1 cellular context compared by ENCODE assay signal in genomic region chr17:18017958-18018357, GRCh38.
TF ChIP-seq lines count a peak whose summit lies in the region.

No MANE protein-coding gene starts in this region.

TF ChIP-seq in K562, 482 proteins besides CTCF, POLR2A, EP300 and RAD21 (continued from another document and continues in another):
- TF ChIP-seq, protein P1, sequence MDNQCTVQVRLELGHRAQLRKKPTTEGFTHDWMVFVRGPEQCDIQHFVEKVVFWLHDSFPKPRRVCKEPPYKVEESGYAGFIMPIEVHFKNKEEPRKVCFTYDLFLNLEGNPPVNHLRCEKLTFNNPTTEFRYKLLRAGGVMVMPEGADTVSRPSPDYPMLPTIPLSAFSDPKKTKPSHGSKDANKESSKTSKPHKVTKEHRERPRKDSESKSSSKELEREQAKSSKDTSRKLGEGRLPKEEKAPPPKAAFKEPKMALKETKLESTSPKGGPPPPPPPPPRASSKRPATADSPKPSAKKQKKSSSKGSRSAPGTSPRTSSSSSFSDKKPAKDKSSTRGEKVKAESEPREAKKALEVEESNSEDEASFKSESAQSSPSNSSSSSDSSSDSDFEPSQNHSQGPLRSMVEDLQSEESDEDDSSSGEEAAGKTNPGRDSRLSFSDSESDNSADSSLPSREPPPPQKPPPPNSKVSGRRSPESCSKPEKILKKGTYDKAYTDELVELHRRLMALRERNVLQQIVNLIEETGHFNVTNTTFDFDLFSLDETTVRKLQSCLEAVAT (IDR thresholded peaks at IDR 0.05): peak in 1 of 2 experiments; percentile 79; a peak in 2 of 4 replicates
- TF ChIP-seq SOX6 (IDR thresholded peaks at IDR 0.05) (peak; percentile 98), ZFPM2 (CRISPR knock-in tag; IDR thresholded peaks at IDR 0.05) (no peak), HMG20B (CRISPR knock-in tag; IDR thresholded peaks at IDR 0.05) (no peak), TCF3 (CRISPR knock-in tag; IDR thresholded peaks at IDR 0.05) (peak; percentile 76), TBL1XR1 (IDR thresholded peaks at IDR 0.05; ENCODE audit: low read length in 2 of 2) (peak in 1 of 2 experiments; percentile 89; a peak in 2 of 4 replicates), ZNF717 (CRISPR knock-in tag; IDR thresholded peaks at IDR 0.05) (no peak), ZNF217 (CRISPR knock-in tag; IDR thresholded peaks at IDR 0.05) (no peak), KLF13 (tag; IDR thresholded peaks at IDR 0.05; ENCODE audit: borderline replicate concordance, low read depth) (no peak), KLF1 (tag; IDR thresholded peaks at IDR 0.05) (no peak), ZNF384 (IDR thresholded peaks at IDR 0.05; ENCODE audit: low read depth, low read length) (0 out of 2 replicates have a peak, but pooled peaks have one; percentile 14), HDAC2 (IDR thresholded peaks at IDR 0.05) (0 out of 2 replicates have a peak, but pooled peaks have one; percentile 34), ZNF398 (CRISPR knock-in tag; IDR thresholded peaks at IDR 0.05) (no peak), C11orf30 (IDR thresholded peaks at IDR 0.05; ENCODE audit: low read depth) (no peak), ZNF431 (CRISPR knock-in tag; IDR thresholded peaks at IDR 0.05) (no peak), ZNF175 (CRISPR knock-in tag; IDR thresholded peaks at IDR 0.05; ENCODE audit: low read depth) (no peak), DNMT1 (IDR thresholded peaks at IDR 0.05) (no peak), PRDM10 (IDR thresholded peaks at IDR 0.05; ENCODE audit: partially characterized antibody) (no peak), RUNX1 (IDR thresholded peaks at IDR 0.05; ENCODE audit: low read depth) (no peak), KDM1A (IDR thresholded peaks at IDR 0.05) (peak; percentile 14 to 31; a peak in 2 of 4 replicates), SMAD3 (CRISPR knock-in tag; conservative IDR thresholded peaks at IDR 0.05) (no peak), MEIS2 (IDR thresholded peaks at IDR 0.05; ENCODE audit: partially characterized antibody) (peak; percentile 3), ESRRA (IDR thresholded peaks at IDR 0.05; ENCODE audit: borderline replicate concordance, low read depth) (peak; percentile 72; the same call in 1 of the 2 replicates), HDAC3 (IDR thresholded peaks at IDR 0.05; ENCODE audit: borderline replicate concordance, partially characterized antibody) (peak; percentile 67), ELF1 (tag; IDR thresholded peaks at IDR 0.05) (peak; percentile 44), TBP (optimal IDR thresholded peaks at IDR 0.05; ENCODE audit: low read depth, low read length) (no peak), GABPB2 (CRISPR knock-in tag; conservative IDR thresholded peaks at IDR 0.05) (no peak), MEF2D (tag; conservative IDR thresholded peaks at IDR 0.05; ENCODE audit: low read depth) (peak; percentile 61; the same call in 1 of the 2 replicates), POLR3A (IDR thresholded peaks at IDR 0.05; ENCODE audit: borderline replicate concordance, extremely low read depth, insufficient read depth, insufficient read length) (no peak), PHF21A (IDR thresholded peaks at IDR 0.05; ENCODE audit: borderline replicate concordance, low read depth) (no peak), MTA2 (IDR thresholded peaks at IDR 0.05; ENCODE audit: low read depth) (peak; percentile 60), ZNF197 (CRISPR knock-in tag; IDR thresholded peaks at IDR 0.05; ENCODE audit: low read depth) (no peak), CBFB (CRISPR knock-in tag; IDR thresholded peaks at IDR 0.05) (no peak), FOXP1 (CRISPR knock-in tag; IDR thresholded peaks at IDR 0.05) (no peak), ZNF444 (CRISPR knock-in tag; IDR thresholded peaks at IDR 0.05) (no peak), ZBTB17 (CRISPR knock-in tag; IDR thresholded peaks at IDR 0.05) (no peak), KLF16 (IDR thresholded peaks at IDR 0.05) (no peak), CBFA2T2 (conservative IDR thresholded peaks at IDR 0.05) (peak; percentile 41; the same call in 1 of the 2 replicates), ZNF41 (CRISPR knock-in tag; conservative IDR thresholded peaks at IDR 0.05) (no peak), NCOR1 (IDR thresholded peaks at IDR 0.05) (peak; percentile 79)
- TF ChIP-seq, protein P2, sequence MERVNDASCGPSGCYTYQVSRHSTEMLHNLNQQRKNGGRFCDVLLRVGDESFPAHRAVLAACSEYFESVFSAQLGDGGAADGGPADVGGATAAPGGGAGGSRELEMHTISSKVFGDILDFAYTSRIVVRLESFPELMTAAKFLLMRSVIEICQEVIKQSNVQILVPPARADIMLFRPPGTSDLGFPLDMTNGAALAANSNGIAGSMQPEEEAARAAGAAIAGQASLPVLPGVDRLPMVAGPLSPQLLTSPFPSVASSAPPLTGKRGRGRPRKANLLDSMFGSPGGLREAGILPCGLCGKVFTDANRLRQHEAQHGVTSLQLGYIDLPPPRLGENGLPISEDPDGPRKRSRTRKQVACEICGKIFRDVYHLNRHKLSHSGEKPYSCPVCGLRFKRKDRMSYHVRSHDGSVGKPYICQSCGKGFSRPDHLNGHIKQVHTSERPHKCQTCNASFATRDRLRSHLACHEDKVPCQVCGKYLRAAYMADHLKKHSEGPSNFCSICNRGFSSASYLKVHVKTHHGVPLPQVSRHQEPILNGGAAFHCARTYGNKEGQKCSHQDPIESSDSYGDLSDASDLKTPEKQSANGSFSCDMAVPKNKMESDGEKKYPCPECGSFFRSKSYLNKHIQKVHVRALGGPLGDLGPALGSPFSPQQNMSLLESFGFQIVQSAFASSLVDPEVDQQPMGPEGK (CRISPR knock-in tag; IDR thresholded peaks at IDR 0.05; ENCODE audit: borderline replicate concordance): no peak
- TF ChIP-seq, protein P3, sequence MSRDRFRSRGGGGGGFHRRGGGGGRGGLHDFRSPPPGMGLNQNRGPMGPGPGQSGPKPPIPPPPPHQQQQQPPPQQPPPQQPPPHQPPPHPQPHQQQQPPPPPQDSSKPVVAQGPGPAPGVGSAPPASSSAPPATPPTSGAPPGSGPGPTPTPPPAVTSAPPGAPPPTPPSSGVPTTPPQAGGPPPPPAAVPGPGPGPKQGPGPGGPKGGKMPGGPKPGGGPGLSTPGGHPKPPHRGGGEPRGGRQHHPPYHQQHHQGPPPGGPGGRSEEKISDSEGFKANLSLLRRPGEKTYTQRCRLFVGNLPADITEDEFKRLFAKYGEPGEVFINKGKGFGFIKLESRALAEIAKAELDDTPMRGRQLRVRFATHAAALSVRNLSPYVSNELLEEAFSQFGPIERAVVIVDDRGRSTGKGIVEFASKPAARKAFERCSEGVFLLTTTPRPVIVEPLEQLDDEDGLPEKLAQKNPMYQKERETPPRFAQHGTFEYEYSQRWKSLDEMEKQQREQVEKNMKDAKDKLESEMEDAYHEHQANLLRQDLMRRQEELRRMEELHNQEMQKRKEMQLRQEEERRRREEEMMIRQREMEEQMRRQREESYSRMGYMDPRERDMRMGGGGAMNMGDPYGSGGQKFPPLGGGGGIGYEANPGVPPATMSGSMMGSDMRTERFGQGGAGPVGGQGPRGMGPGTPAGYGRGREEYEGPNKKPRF (IDR thresholded peaks at IDR 0.05; ENCODE audit: low read depth, low read length): no peak
- TF ChIP-seq, protein P4, sequence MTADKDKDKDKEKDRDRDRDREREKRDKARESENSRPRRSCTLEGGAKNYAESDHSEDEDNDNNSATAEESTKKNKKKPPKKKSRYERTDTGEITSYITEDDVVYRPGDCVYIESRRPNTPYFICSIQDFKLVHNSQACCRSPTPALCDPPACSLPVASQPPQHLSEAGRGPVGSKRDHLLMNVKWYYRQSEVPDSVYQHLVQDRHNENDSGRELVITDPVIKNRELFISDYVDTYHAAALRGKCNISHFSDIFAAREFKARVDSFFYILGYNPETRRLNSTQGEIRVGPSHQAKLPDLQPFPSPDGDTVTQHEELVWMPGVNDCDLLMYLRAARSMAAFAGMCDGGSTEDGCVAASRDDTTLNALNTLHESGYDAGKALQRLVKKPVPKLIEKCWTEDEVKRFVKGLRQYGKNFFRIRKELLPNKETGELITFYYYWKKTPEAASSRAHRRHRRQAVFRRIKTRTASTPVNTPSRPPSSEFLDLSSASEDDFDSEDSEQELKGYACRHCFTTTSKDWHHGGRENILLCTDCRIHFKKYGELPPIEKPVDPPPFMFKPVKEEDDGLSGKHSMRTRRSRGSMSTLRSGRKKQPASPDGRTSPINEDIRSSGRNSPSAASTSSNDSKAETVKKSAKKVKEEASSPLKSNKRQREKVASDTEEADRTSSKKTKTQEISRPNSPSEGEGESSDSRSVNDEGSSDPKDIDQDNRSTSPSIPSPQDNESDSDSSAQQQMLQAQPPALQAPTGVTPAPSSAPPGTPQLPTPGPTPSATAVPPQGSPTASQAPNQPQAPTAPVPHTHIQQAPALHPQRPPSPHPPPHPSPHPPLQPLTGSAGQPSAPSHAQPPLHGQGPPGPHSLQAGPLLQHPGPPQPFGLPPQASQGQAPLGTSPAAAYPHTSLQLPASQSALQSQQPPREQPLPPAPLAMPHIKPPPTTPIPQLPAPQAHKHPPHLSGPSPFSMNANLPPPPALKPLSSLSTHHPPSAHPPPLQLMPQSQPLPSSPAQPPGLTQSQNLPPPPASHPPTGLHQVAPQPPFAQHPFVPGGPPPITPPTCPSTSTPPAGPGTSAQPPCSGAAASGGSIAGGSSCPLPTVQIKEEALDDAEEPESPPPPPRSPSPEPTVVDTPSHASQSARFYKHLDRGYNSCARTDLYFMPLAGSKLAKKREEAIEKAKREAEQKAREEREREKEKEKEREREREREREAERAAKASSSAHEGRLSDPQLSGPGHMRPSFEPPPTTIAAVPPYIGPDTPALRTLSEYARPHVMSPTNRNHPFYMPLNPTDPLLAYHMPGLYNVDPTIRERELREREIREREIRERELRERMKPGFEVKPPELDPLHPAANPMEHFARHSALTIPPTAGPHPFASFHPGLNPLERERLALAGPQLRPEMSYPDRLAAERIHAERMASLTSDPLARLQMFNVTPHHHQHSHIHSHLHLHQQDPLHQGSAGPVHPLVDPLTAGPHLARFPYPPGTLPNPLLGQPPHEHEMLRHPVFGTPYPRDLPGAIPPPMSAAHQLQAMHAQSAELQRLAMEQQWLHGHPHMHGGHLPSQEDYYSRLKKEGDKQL (CRISPR knock-in tag; IDR thresholded peaks at IDR 0.05; ENCODE audit: borderline replicate concordance): no peak
- TF ChIP-seq, protein P5, sequence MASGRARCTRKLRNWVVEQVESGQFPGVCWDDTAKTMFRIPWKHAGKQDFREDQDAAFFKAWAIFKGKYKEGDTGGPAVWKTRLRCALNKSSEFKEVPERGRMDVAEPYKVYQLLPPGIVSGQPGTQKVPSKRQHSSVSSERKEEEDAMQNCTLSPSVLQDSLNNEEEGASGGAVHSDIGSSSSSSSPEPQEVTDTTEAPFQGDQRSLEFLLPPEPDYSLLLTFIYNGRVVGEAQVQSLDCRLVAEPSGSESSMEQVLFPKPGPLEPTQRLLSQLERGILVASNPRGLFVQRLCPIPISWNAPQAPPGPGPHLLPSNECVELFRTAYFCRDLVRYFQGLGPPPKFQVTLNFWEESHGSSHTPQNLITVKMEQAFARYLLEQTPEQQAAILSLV (tag; IDR thresholded peaks at IDR 0.05): no peak
- TF ChIP-seq, protein P6, sequence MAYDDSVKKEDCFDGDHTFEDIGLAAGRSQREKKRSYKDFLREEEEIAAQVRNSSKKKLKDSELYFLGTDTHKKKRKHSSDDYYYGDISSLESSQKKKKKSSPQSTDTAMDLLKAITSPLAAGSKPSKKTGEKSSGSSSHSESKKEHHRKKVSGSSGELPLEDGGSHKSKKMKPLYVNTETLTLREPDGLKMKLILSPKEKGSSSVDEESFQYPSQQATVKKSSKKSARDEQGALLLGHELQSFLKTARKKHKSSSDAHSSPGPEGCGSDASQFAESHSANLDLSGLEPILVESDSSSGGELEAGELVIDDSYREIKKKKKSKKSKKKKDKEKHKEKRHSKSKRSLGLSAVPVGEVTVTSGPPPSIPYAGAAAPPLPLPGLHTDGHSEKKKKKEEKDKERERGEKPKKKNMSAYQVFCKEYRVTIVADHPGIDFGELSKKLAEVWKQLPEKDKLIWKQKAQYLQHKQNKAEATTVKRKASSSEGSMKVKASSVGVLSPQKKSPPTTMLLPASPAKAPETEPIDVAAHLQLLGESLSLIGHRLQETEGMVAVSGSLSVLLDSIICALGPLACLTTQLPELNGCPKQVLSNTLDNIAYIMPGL (CRISPR knock-in tag; IDR thresholded peaks at IDR 0.05): no peak
